Comparison of ENCODE assay signal across 13 cellular contexts in genomic region chr4:78638324-78639172, GRCh38.
DNase-seq lines count a peak whose midpoint lies in the region; ATAC-seq and TF ChIP-seq lines count a peak whose summit lies in the region.
"Had no signal": no experiment of that assay in that cellular context is flagged by ENCODE, and none has a peak within 500 bp of the region (broad histone marks: within the 10 kb centered on the region; RNA-seq: fewer than 3 reads in every experiment).

No MANE protein-coding gene starts in this region.

- no peak for DNase-seq in natural killer cell treated with Interleukin-12 subunit alpha and Interleukin-12 subunit beta and Interleukin-15 and Interleukin-18, amount 100 ng/mL, for 72 hours (ENCODE audit: low spot score)
- DNase-seq in natural killer cell (no peak), SK-N-MC (ENCODE audit: low read depth, low spot score) (no peak), NCI-H1417 (lab: John Stamatoyannopoulos, UW) (no peak), T-helper 9 cell (no peak)
- DNase-seq in stimulated activated CD4-positive, alpha-beta T cell treated with anti-CD3 and anti-CD28 coated beads, Interleukin-1b, Interleukin-23, amount 100 ng/mL, for 48 hours, result no peak
- DNase-seq: activated CD4-positive, alpha-beta T cell treated with anti-CD3 and anti-CD28 coated beads, Interleukin-2, amount 50 U/mL, for 1 hour; Karpas-422; pancreas had no signal

- H3K36me3 ChIP-seq in SK-N-MC (ENCODE audit: insufficient read depth, low read length), result no peaks in the 10 kb centered on the region
- no peaks in the 10 kb centered on the region for H3K36me3 ChIP-seq in thymus (ENCODE audit: control insufficient read depth, insufficient read depth)
- H3K36me3 ChIP-seq: pancreas had no signal

- H3K27me3 Mint-ChIP-seq in natural killer cell treated with Interleukin-12 subunit alpha and Interleukin-12 subunit beta and Interleukin-15 and Interleukin-18, amount 100 ng/mL, for 72 hours, result peaks cover 3 to 17% of the 10 kb centered on the region in 2 donors
- H3K27me3 Mint-ChIP-seq in natural killer cell (ENCODE audit: low read depth in 2 of 2), result peaks cover 0 to 2% of the 10 kb centered on the region in 2 donors

- no peaks in the 10 kb centered on the region for H3K27me3 ChIP-seq in thymus (ENCODE audit: control insufficient read depth, insufficient read depth)
- H3K27me3 ChIP-seq: pancreas had no signal

- no peaks in the 10 kb centered on the region for H3K4me1 ChIP-seq in thymus (ENCODE audit: control insufficient read depth, insufficient read depth, low read length)
- H3K4me1 ChIP-seq: pancreas had no signal

- H3K9me3 ChIP-seq in SK-N-MC (ENCODE audit: low read depth, low read length), result no peaks in the 10 kb centered on the region
- no peaks in the 10 kb centered on the region for H3K9me3 ChIP-seq in thymus (ENCODE audit: control insufficient read depth)
- H3K9me3 ChIP-seq: pancreas had no signal

- no peak overlapping the region for H3K4me3 ChIP-seq in SK-N-MC
- no peak overlapping the region for H3K4me3 ChIP-seq in thymus (ENCODE audit: low read length)
- H3K4me3 ChIP-seq: pancreas had no signal

- no peak overlapping the region for H3K9ac ChIP-seq in SK-N-MC (ENCODE audit: insufficient read length)

- H3K27ac ChIP-seq in SK-N-MC (peak overlapping the region; percentile 9; the same call in 1 of the 2 replicates), thymus (ENCODE audit: low read depth) (peak overlapping the region; percentile 75)
- H3K27ac ChIP-seq: C4-2B, epithelial cell of prostate, pancreas had no signal

- peak overlapping the region; percentile 29 to 59 for H3K27ac Mint-ChIP-seq in natural killer cell treated with Interleukin-12 subunit alpha and Interleukin-12 subunit beta and Interleukin-15 and Interleukin-18, amount 100 ng/mL, for 72 hours
- no peak overlapping the region for H3K27ac Mint-ChIP-seq in natural killer cell

- no peaks in the 10 kb centered on the region for H3K9me3 Mint-ChIP-seq in natural killer cell treated with Interleukin-12 subunit alpha and Interleukin-12 subunit beta and Interleukin-15 and Interleukin-18, amount 100 ng/mL, for 72 hours
- H3K9me3 Mint-ChIP-seq in natural killer cell, result no peaks in the 10 kb centered on the region

- intact Hi-C loops in natural killer cell (cut with micrococcal nuclease), result no loop called here

- ATAC-seq in natural killer cell treated with Interleukin-12 subunit alpha and Interleukin-12 subunit beta and Interleukin-15 and Interleukin-18, amount 100 ng/mL, for 72 hours, result peak in 1 of 2 donors; percentile 17
- ATAC-seq in natural killer cell, result no peak
- ATAC-seq in HG02981 (IDR thresholded peaks at IDR 0.05; ENCODE audit: unreplicated experiment), result peak; percentile 80

- peak overlapping the region; percentile 45 for H3K4me3 Mint-ChIP-seq in natural killer cell treated with Interleukin-12 subunit alpha and Interleukin-12 subunit beta and Interleukin-15 and Interleukin-18, amount 100 ng/mL, for 72 hours
- no peak overlapping the region for H3K4me3 Mint-ChIP-seq in natural killer cell

- TF ChIP-seq CTCF in natural killer cell (IDR thresholded peaks at IDR 0.05), result no peak

- peaks cover 7 to 15% of the 10 kb centered on the region in 2 donors for H3K4me1 Mint-ChIP-seq in natural killer cell treated with Interleukin-12 subunit alpha and Interleukin-12 subunit beta and Interleukin-15 and Interleukin-18, amount 100 ng/mL, for 72 hours (ENCODE audit: low read depth in 2 of 2)
- H3K4me1 Mint-ChIP-seq in natural killer cell, result no peaks in the 10 kb centered on the region

- no peaks in the 10 kb centered on the region for H3K36me3 Mint-ChIP-seq in natural killer cell treated with Interleukin-12 subunit alpha and Interleukin-12 subunit beta and Interleukin-15 and Interleukin-18, amount 100 ng/mL, for 72 hours
- no peaks in the 10 kb centered on the region for H3K36me3 Mint-ChIP-seq in natural killer cell

- 60% methylated on average over 4 of the region's 4 CpGs for WGBS in thymus

Comparison
In these comparisons a context has a peak if more than half of its experiments do, and no peak if none do; other contexts are left out.
1. H3K27ac Mint-ChIP-seq: peak in natural killer cell treated with Interleukin-12 subunit alpha and Interleukin-12 subunit beta and Interleukin-15 and Interleukin-18, amount 100 ng/mL, for 72 hours (2 of 2); none in natural killer cell (0 of 2).